ENCODE assay signal across 19 cellular contexts in the genomic region with DNA sequence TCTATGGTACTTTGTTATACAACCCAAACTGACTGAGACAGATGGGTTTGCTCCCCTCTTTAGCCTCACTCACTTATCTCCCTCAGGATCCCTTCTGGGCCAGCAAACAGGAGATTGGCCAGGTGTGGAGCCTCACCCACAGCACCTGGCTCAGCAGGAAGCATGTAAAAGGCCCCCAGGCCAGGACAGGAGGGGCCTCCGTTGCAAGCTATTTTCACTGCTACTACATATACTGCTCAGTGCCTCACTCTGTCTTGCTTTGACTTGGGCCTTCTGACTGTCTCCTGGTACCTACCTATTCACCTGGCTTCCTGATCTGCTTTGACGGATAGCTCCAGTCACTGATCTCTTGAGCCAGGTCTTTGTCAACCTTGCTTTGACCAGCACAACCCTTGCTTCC.
"Had no signal": no experiment of that assay in that cellular context is flagged by ENCODE, and none has a peak within 500 bp of the region (broad histone marks: within the 10 kb centered on the region; RNA-seq: fewer than 3 reads in every experiment).

No MANE protein-coding gene starts in this region.

- H3K27me3 ChIP-seq: colonic mucosa, heart right ventricle, sigmoid colon, testis, vagina had no signal

- H3K36me3 ChIP-seq: colonic mucosa, heart right ventricle, sigmoid colon, vagina had no signal

- ATAC-seq: activated naive CD4-positive, alpha-beta T cell treated with anti-CD3 and anti-CD28 coated beads, Interleukin-2, amount 50 U/mL, for 72 hours; activated T-helper 17 cell treated with anti-CD3 and anti-CD28 coated beads, Interleukin-2, amount 50 U/mL, for 72 hours; heart right ventricle; left colon; WTC11 had no signal

- H3K27ac ChIP-seq: colonic mucosa, epithelial cell of prostate, heart right ventricle, sigmoid colon, testis, vagina had no signal

- DNase-seq: activated T-cell treated with anti-CD3 and anti-CD28 coated beads, Interleukin-2, amount 50 U/mL, for 24 hours; aorta; colonic mucosa; heart right ventricle; islet precursor cell; left colon; mesendoderm; naive B cell; occipital lobe; sigmoid colon; stimulated activated CD4-positive, alpha-beta T cell treated with anti-CD3 and anti-CD28 coated beads, Interleukin-4, amount 100 ng/mL, for 1 hour; stimulated activated naive CD4-positive, alpha-beta T cell; T-helper 9 cell; testis had no signal

- H3K4me3 ChIP-seq: colonic mucosa, heart right ventricle, sigmoid colon, testis, vagina had no signal

- H3K4me1 ChIP-seq: colonic mucosa, testis, vagina had no signal

- H3K9me3 ChIP-seq: colonic mucosa, sigmoid colon, testis, vagina had no signal
